In genomic region chr21:33396966-33397365, GRCh38 we compare ENCODE assay signal across 14 cellular contexts. TPM values are rescaled to one million over a fixed set of nuclear protein-coding genes. Genes with fewer than 3 reads are reported as not detected.
A peak's percentile ranks its signal among the peaks of the same experiment; 100 is the strongest.
DNase-seq lines count a peak whose midpoint lies in the region; ATAC-seq, FAIRE-seq and TF ChIP-seq lines count a peak whose summit lies in the region.
"Had no signal": no experiment of that assay in that cellular context is flagged by ENCODE, and none has a peak within 500 bp of the region (broad histone marks: within the 10 kb centered on the region; RNA-seq: fewer than 3 reads in every experiment).

No MANE protein-coding gene starts in this region.

- no peak overlapping the region for H4K5ac ChIP-seq in IMR-90 (ENCODE audit: low read depth, low read length)

- BruUV-seq in IMR-90 (replicated peaks; lab: Mats Ljungman, UMichigan): no TSS peak

- peaks cover 2% of the 10 kb centered on the region for H3K4me1 Mint-ChIP-seq in activated CD4-positive, alpha-beta memory T cell treated with anti-CD3 and anti-CD28 coated beads for 36 hours (ENCODE audit: low read depth)
- H3K4me1 Mint-ChIP-seq: stimulated activated effector memory CD8-positive, alpha-beta T cell treated with anti-CD3 and anti-CD28 coated beads, Interleukin-12 subunit alpha, Interleukin-12 subunit beta, amount 100 ng/mL, for 72 hours had no signal

- no peak overlapping the region for H2AK9ac ChIP-seq in IMR-90 (replicated peaks; ENCODE audit: low read depth, low read length, poor library complexity)

- H3K27ac Mint-ChIP-seq in activated CD4-positive, alpha-beta memory T cell treated with anti-CD3 and anti-CD28 coated beads for 36 hours: no peak overlapping the region
- H3K27ac Mint-ChIP-seq: activated naive CD8-positive, alpha-beta T cell treated with anti-CD3 and anti-CD28 coated beads, Interleukin-2, amount 50 U/mL, for 24 hours; stimulated activated effector memory CD8-positive, alpha-beta T cell treated with anti-CD3 and anti-CD28 coated beads, Interleukin-12 subunit alpha, Interleukin-12 subunit beta, amount 100 ng/mL, for 72 hours had no signal

- peaks cover 10% of the 10 kb centered on the region for H3K27me3 Mint-ChIP-seq in activated CD4-positive, alpha-beta memory T cell treated with anti-CD3 and anti-CD28 coated beads for 36 hours

- H4K91ac ChIP-seq in IMR-90 (ENCODE audit: insufficient read depth, low read depth, low read length): no peak overlapping the region

- H3K27me3 ChIP-seq in IMR-90 (ENCODE audit: control insufficient read depth, insufficient read depth, low read length): no peaks in the 10 kb centered on the region
- no peaks in the 10 kb centered on the region for H3K27me3 ChIP-seq in tibial nerve

- H2BK15ac ChIP-seq in IMR-90 (ENCODE audit: low read depth, low read length): no peak overlapping the region

- H3K9me3 ChIP-seq in IMR-90 (ENCODE audit: control insufficient read depth, insufficient read depth, low read length): no peaks in the 10 kb centered on the region
- H3K9me3 ChIP-seq in kidney (ENCODE audit: control insufficient read depth in 1 of 2, low read length in 2 of 2): no peaks in the 10 kb centered on the region
- no peaks in the 10 kb centered on the region for H3K9me3 ChIP-seq in tibial nerve

- WGBS in IMR-90 (ENCODE audit: extremely low coverage in 2 of 2, insufficient read length in 1 of 2), 2 experiments: no CpG with 5 or more reads among the region's 5 CpGs
- 35 to 44% methylated on average over 5 of the region's 5 CpGs for WGBS in tibial nerve, 2 donors

- no peaks in the 10 kb centered on the region for H4K20me1 ChIP-seq in IMR-90 (ENCODE audit: insufficient read depth, low read length)

- H3K4ac ChIP-seq in IMR-90 (ENCODE audit: low read depth, low read length): no peak overlapping the region

- H3K9me3 Mint-ChIP-seq in activated CD4-positive, alpha-beta memory T cell treated with anti-CD3 and anti-CD28 coated beads for 36 hours: no peaks in the 10 kb centered on the region
- H3K9me3 Mint-ChIP-seq: activated naive CD8-positive, alpha-beta T cell treated with anti-CD3 and anti-CD28 coated beads, Interleukin-2, amount 50 U/mL, for 24 hours; stimulated activated effector memory CD8-positive, alpha-beta T cell treated with anti-CD3 and anti-CD28 coated beads, Interleukin-12 subunit alpha, Interleukin-12 subunit beta, amount 100 ng/mL, for 72 hours had no signal

- POLR2A ChIA-PET in IMR-90 (lab: Charles Lee; ENCODE audit: unreplicated experiment): interaction anchor here (0.7 kb wide), 1 partner anchor 20 kb away, joined by 11 read pairs; no protein-coding TSS in a partner anchor
- POLR2A ChIA-PET in activated CD4-positive, alpha-beta memory T cell treated with anti-CD3 and anti-CD28 coated beads for 36 hours (lab: Charles Lee): no interaction called here

- H3K4me2 ChIP-seq in IMR-90 (ENCODE audit: low read depth, low read length): no peak overlapping the region

- dilution Hi-C loops in IMR-90 (cut with HindIII; ENCODE audit: low sequenced_read_pairs, unreplicated experiment): no loop called here

- no peak for TF ChIP-seq RAD21 in IMR-90 (IDR thresholded peaks at IDR 0.05; ENCODE audit: low read length)

- no peak overlapping the region for H2BK20ac ChIP-seq in IMR-90 (ENCODE audit: low read depth, low read length)

- ATAC-seq in IMR-90 (ENCODE audit: low read depth): peak; percentile 27
- ATAC-seq: activated naive CD8-positive, alpha-beta T cell treated with anti-CD3 and anti-CD28 coated beads, Interleukin-2, amount 50 U/mL, for 24 hours; Panc1; stimulated activated effector memory CD8-positive, alpha-beta T cell treated with anti-CD3 and anti-CD28 coated beads, Interleukin-12 subunit alpha, Interleukin-12 subunit beta, amount 100 ng/mL, for 72 hours had no signal

- TF ChIP-seq EP300 in tibial nerve (IDR thresholded peaks at IDR 0.05): peak; percentile 53 to 65

- in situ Hi-C loops in IMR-90 (cut with MboI; ENCODE audit: low sequenced_read_pairs): no loop called here

- H3K9ac ChIP-seq in IMR-90 (ENCODE audit: low read depth, low read length): no peak overlapping the region
- no peak overlapping the region for H3K9ac ChIP-seq in kidney (ENCODE audit: low read length in 2 of 2)

- intact Hi-C loops in IMR-90 (cut with micrococcal nuclease): no loop called here
- intact Hi-C loops in kidney (cut with DNase I): no loop called here
- intact Hi-C loops in activated CD4-positive, alpha-beta memory T cell treated with anti-CD3 and anti-CD28 coated beads for 36 hours (cut with micrococcal nuclease): no loop called here

- H3K4me3 ChIP-seq in IMR-90 (ENCODE audit: insufficient read depth, low read depth, low read length) (no peak overlapping the region), coronary artery (no peak overlapping the region), kidney (ENCODE audit: low read length in 2 of 2) (no peak overlapping the region), tibial nerve (no peak overlapping the region)

- no peak overlapping the region for H2AFZ ChIP-seq in IMR-90 (replicated peaks; ENCODE audit: low read length, poor library complexity)

- no peak overlapping the region for H3K4me3 Mint-ChIP-seq in activated CD4-positive, alpha-beta memory T cell treated with anti-CD3 and anti-CD28 coated beads for 36 hours
- H3K4me3 Mint-ChIP-seq: activated naive CD8-positive, alpha-beta T cell treated with anti-CD3 and anti-CD28 coated beads, Interleukin-2, amount 50 U/mL, for 24 hours; stimulated activated effector memory CD8-positive, alpha-beta T cell treated with anti-CD3 and anti-CD28 coated beads, Interleukin-12 subunit alpha, Interleukin-12 subunit beta, amount 100 ng/mL, for 72 hours had no signal

- no peak for TF ChIP-seq POLR2A in IMR-90 (IDR thresholded peaks at IDR 0.05; ENCODE audit: low read depth, low read length)
- no peak for TF ChIP-seq POLR2A in tibial nerve (IDR thresholded peaks at IDR 0.05)

- no peaks in the 10 kb centered on the region for H3K79me1 ChIP-seq in IMR-90 (ENCODE audit: low read depth in 1 of 2, low read length in 2 of 2)

- FAIRE-seq in kidney (lab: Jason Lieb, UNC): no peak
- FAIRE-seq: endometrium, GM18507, keratinocyte had no signal

- no peak overlapping the region for H3K14ac ChIP-seq in IMR-90 (replicated peaks; ENCODE audit: low read depth, low read length)

- DNase-seq in IMR-90 (peak; percentile 82), coronary artery (ENCODE audit: low spot score) (no peak), kidney (peak; percentile 60), tibial nerve (ENCODE audit: low spot score in 2 of 2) (no peak), NOMO-1 treated with DMSO at 0.1 percent for 48 hours (lab: John Stamatoyannopoulos, UW; ENCODE audit: unreplicated experiment) (no peak), ecto neural progenitor cell (ENCODE audit: low spot score) (no peak)
- DNase-seq in activated CD4-positive, alpha-beta memory T cell treated with anti-CD3 and anti-CD28 coated beads for 36 hours: no peak
- DNase-seq: activated naive CD8-positive, alpha-beta T cell treated with anti-CD3 and anti-CD28 coated beads, Interleukin-2, amount 50 U/mL, for 24 hours; T-helper 9 cell had no signal

- H3K36me3 Mint-ChIP-seq in activated CD4-positive, alpha-beta memory T cell treated with anti-CD3 and anti-CD28 coated beads for 36 hours: no peaks in the 10 kb centered on the region
- H3K36me3 Mint-ChIP-seq: stimulated activated effector memory CD8-positive, alpha-beta T cell treated with anti-CD3 and anti-CD28 coated beads, Interleukin-12 subunit alpha, Interleukin-12 subunit beta, amount 100 ng/mL, for 72 hours had no signal

- H3K18ac ChIP-seq in IMR-90 (ENCODE audit: low read depth, low read length): no peak overlapping the region

- TF ChIP-seq CTCF in IMR-90 (conservative IDR thresholded peaks at IDR 0.05; ENCODE audit: low read depth, low read length) (no peak), coronary artery (IDR thresholded peaks at IDR 0.05) (no peak), kidney (IDR thresholded peaks at IDR 0.05; ENCODE audit: borderline replicate concordance, extremely low read depth, insufficient read depth) (no peak), tibial nerve (IDR thresholded peaks at IDR 0.05) (no peak)

- H2BK5ac ChIP-seq in IMR-90 (ENCODE audit: low read depth, low read length, poor library complexity, severe bottlenecking): no peak overlapping the region

- no peak overlapping the region for H2AK5ac ChIP-seq in IMR-90 (ENCODE audit: low read depth, low read length)

- no peaks in the 10 kb centered on the region; the same call in 1 of the 2 replicates for H3K9me1 ChIP-seq in IMR-90 (ENCODE audit: insufficient read depth, low read length)

- H4K8ac ChIP-seq in IMR-90 (ENCODE audit: low read depth in 2 of 2, low read length in 2 of 2): no peak overlapping the region

- CTCF ChIA-PET in IMR-90 (lab: Yijun Ruan, JAX): interaction anchor here (0.6 kb wide), 1 partner anchor 209 kb away, joined by 3 read pairs; no protein-coding TSS in a partner anchor
- CTCF ChIA-PET in activated CD4-positive, alpha-beta memory T cell treated with anti-CD3 and anti-CD28 coated beads for 36 hours (lab: Charles Lee): no interaction called here

- H3K27ac ChIP-seq in IMR-90 (ENCODE audit: insufficient read depth, low read length): no peak overlapping the region
- H3K27ac ChIP-seq in coronary artery: peak overlapping the region; percentile 61 to 64
- H3K27ac ChIP-seq in kidney (ENCODE audit: low read depth in 2 of 2, low read length in 2 of 2): peak overlapping the region in 1 of 2 donors; percentile 28
- H3K27ac ChIP-seq in tibial nerve: peak overlapping the region in 2 of 4 donors; percentile 37 to 69

- H3K4me1 ChIP-seq in IMR-90 (ENCODE audit: control insufficient read depth, insufficient read depth, low read length) (peaks cover 10% of the 10 kb centered on the region), kidney (ENCODE audit: control insufficient read depth in 1 of 2, insufficient read depth in 1 of 2, low read depth in 1 of 2, low read length in 2 of 2) (no peaks in the 10 kb centered on the region), tibial nerve (peaks cover 0 to 52% (median 16%) of the 10 kb centered on the region in 4 donors)

- no peak overlapping the region for H3K56ac ChIP-seq in IMR-90 (ENCODE audit: extremely low read depth, insufficient read depth, low read length)

- H3K23ac ChIP-seq in IMR-90 (ENCODE audit: low read depth, low read length): no peak overlapping the region

- H3K36me3 ChIP-seq in IMR-90 (ENCODE audit: control insufficient read depth, insufficient read depth, low read length): no peaks in the 10 kb centered on the region
- no peaks in the 10 kb centered on the region for H3K36me3 ChIP-seq in kidney (ENCODE audit: control insufficient read depth in 1 of 2, insufficient read depth in 2 of 2, low read length in 2 of 2)
- no peaks in the 10 kb centered on the region for H3K36me3 ChIP-seq in tibial nerve

- H2BK120ac ChIP-seq in IMR-90 (ENCODE audit: low read depth, low read length): no peak overlapping the region

TF ChIP-seq in IMR-90, 13 proteins besides CTCF, POLR2A, EP300 and RAD21 (continues in another document):
- no peak for TF ChIP-seq BHLHE40 (IDR thresholded peaks at IDR 0.05; ENCODE audit: low read depth, low read length)

RNA-seq across cellular contexts. Expression of gene IFNGR2, which starts 6.2 kb away (rescaled TPM):
- total RNA-seq in IMR-90 (2012; rRNA removed): 52.8 and 66.0 TPM in 2 replicates
- 64.9 and 73.8 TPM in 2 replicates for polyA plus RNA-seq in IMR-90 (2012; rRNA removed)
- polyA plus RNA-seq in IMR-90 (2012; cell fraction: cytosol; rRNA removed): 27.8 and 55.9 TPM in 2 replicates
- 18.8 and 32.0 TPM in 2 replicates for polyA plus RNA-seq in IMR-90 (2012; cell fraction: nucleus; rRNA removed; ENCODE audit: low replicate concordance)
- 68.3 TPM for total RNA-seq in kidney
- 57.6 TPM for polyA plus RNA-seq in kidney (ENCODE audit: insufficient read depth, low read depth, low replicate concordance)
- total RNA-seq in tibial nerve: 100 to 1,000 TPM; 110 to 153 (median 129) TPM
- 10 to 100 TPM; 14.3 to 17.0 TPM for total RNA-seq in activated CD4-positive, alpha-beta memory T cell treated with anti-CD3 and anti-CD28 coated beads for 36 hours

Comparison
In these comparisons a context has a peak if more than half of its experiments do, and no peak if none do; other contexts are left out.
1. DNase-seq: peak in IMR-90 (single experiment) and kidney (single experiment); none in coronary artery (single experiment), tibial nerve (0 of 2), NOMO-1 treated with DMSO at 0.1 percent for 48 hours (single experiment), activated CD4-positive, alpha-beta memory T cell treated with anti-CD3 and anti-CD28 coated beads for 36 hours (single experiment) and ecto neural progenitor cell (single experiment).